Comparison of ENCODE assay signal across 20 cellular contexts in genomic region chr15:60009581-60010379, GRCh38. TPM values are rescaled to one million over a fixed set of nuclear protein-coding genes. Genes with fewer than 3 reads are reported as not detected.
A peak's percentile ranks its signal among the peaks of the same experiment; 100 is the strongest.
DNase-seq lines count a peak whose midpoint lies in the region; ATAC-seq, FAIRE-seq and TF ChIP-seq lines count a peak whose summit lies in the region.
"Had no signal": no experiment of that assay in that cellular context is flagged by ENCODE, and none has a peak within 500 bp of the region (broad histone marks: within the 10 kb centered on the region; RNA-seq: fewer than 3 reads in every experiment).

No MANE protein-coding gene starts in this region.

- peak overlapping the region in 3 of 4 experiments; percentile 14 to 51 (median 20); a peak in 4 of 8 replicates for H3K4me3 ChIP-seq in H1 (ENCODE audit: extremely low read depth in 1 of 4, insufficient read depth in 2 of 4, low read depth in 3 of 4, low read length in 4 of 4)

- H3K18ac ChIP-seq in H1 (ENCODE audit: extremely low read depth, low read length) = no peak overlapping the region; the same call in 1 of the 2 replicates

- H2BK20ac ChIP-seq in H1 (ENCODE audit: low read length) = no peak overlapping the region

- H3K79me1 ChIP-seq in H1 (ENCODE audit: low read depth, low read length) = no peaks in the 10 kb centered on the region

- H3K4me1 ChIP-seq in H1 (replicated peaks in 1 of 4; ENCODE audit: control insufficient read depth in 3 of 4, insufficient read depth in 4 of 4, low read length in 3 of 4) = peaks cover 9 to 39% (median 18%) of the 10 kb centered on the region in 4 experiments

- peaks cover 0 to 2% of the 10 kb centered on the region in 2 experiments for H4K20me1 ChIP-seq in H1 (replicated peaks in 1 of 2; ENCODE audit: control insufficient read depth in 1 of 2, insufficient read depth in 2 of 2, low read length in 2 of 2)

- H3K23ac ChIP-seq in H1 (ENCODE audit: insufficient read length) = no peak overlapping the region

- no peak overlapping the region for H3K14ac ChIP-seq in H1 (ENCODE audit: insufficient read length)

- no peak overlapping the region for H3K4ac ChIP-seq in H1 (replicated peaks; ENCODE audit: insufficient read length, low read depth, low read length)

- H2BK5ac ChIP-seq in H1 (ENCODE audit: low read depth, low read length) = no peak overlapping the region

- TF ChIP-seq EP300 in H1 (IDR thresholded peaks at IDR 0.05; ENCODE audit: borderline replicate concordance in 1 of 2, low read depth in 2 of 2, low read length in 2 of 2) = no peak

- H3K4me1 Mint-ChIP-seq in nephron progenitor cell (peaks cover 76% of the 10 kb centered on the region), type B pancreatic cell (ENCODE audit: unreplicated experiment) (peaks cover 12% of the 10 kb centered on the region)

- no peaks in the 10 kb centered on the region; a peak in 1 of 4 replicates for H3K9me3 ChIP-seq in H1 (ENCODE audit: insufficient read depth in 2 of 2, low read depth in 1 of 2, low read length in 1 of 2)

- peaks cover 0 to 4% (median 0%) of the 10 kb centered on the region in 4 experiments; a peak in 2 of 8 replicates for H3K36me3 ChIP-seq in H1 (ENCODE audit: control insufficient read depth in 2 of 4, insufficient read depth in 4 of 4, low read length in 3 of 4)

- TF ChIP-seq POLR2A in H1 (IDR thresholded peaks at IDR 0.05; ENCODE audit: control extremely low read depth in 1 of 2, low read depth in 2 of 2, low read length in 2 of 2) = no peak
- no peak for TF ChIP-seq POLR2A in GM12891 (IDR thresholded peaks at IDR 0.05; ENCODE audit: low read depth, low read length)

- peaks cover 13% of the 10 kb centered on the region; the same call in 1 of the 2 replicates for H3K23me2 ChIP-seq in H1 (ENCODE audit: low read depth, low read length)

- H3K79me2 ChIP-seq in H1 (ENCODE audit: control insufficient read depth in 1 of 2, insufficient read depth in 2 of 2, low read length in 2 of 2) = no peaks in the 10 kb centered on the region

- H3K56ac ChIP-seq in H1 (replicated peaks; ENCODE audit: insufficient read length, low read depth, low read length) = no peak overlapping the region

- no peaks in the 10 kb centered on the region for H3K36me3 Mint-ChIP-seq in nephron progenitor cell (ENCODE audit: low read depth)
- H3K36me3 Mint-ChIP-seq in type B pancreatic cell = no peaks in the 10 kb centered on the region

- peaks cover 9 to 15% (median 14%) of the 10 kb centered on the region in 4 experiments; a peak in 6 of 7 replicates for H3K27me3 ChIP-seq in H1 (replicated peaks in 1 of 4; ENCODE audit: control insufficient read depth in 3 of 4, extremely low read depth in 1 of 4, insufficient read depth in 3 of 4, low read length in 3 of 4)

- TF ChIP-seq CTCF in H1 (IDR thresholded peaks at IDR 0.05; ENCODE audit: control extremely low read depth in 1 of 3, insufficient read depth in 1 of 3, low read depth in 1 of 3, low read length in 3 of 3) = no peak
- TF ChIP-seq CTCF in nephron progenitor cell (IDR thresholded peaks at IDR 0.05) = no peak
- no peak for TF ChIP-seq CTCF in type B pancreatic cell (conservative IDR thresholded peaks at IDR 0.05)

- FAIRE-seq in H1 (lab: Jason Lieb, UNC) (no peak), GM12891 (lab: Jason Lieb, UNC) (no peak)
- FAIRE-seq: G401.6, HepG2 had no signal

- H3K4me2 ChIP-seq in H1 (ENCODE audit: insufficient read depth in 1 of 2, low read depth in 2 of 2, low read length in 2 of 2) = peak overlapping the region; percentile 63 to 64

- peak; percentile 11 for DNase-seq in NCI-H146 (lab: John Stamatoyannopoulos, UW)
- DNase-seq in NCI-H146 treated with DMSO at 0.1 percent for 48 hours (lab: John Stamatoyannopoulos, UW; ENCODE audit: unreplicated experiment) = no peak
- no peak for DNase-seq in H1 (ENCODE audit: low read depth in 1 of 2, low spot score in 2 of 2)
- no peak for DNase-seq in nephron progenitor cell
- no peak for DNase-seq in type B pancreatic cell (ENCODE audit: extremely low spot score, unreplicated experiment)
- DNase-seq in sciatic nerve (ENCODE audit: low spot score) = no peak
- DNase-seq in GM12891 (ENCODE audit: insufficient read length, low spot score) = no peak
- no peak for DNase-seq in kidney tubule cell (ENCODE audit: low spot score)
- DNase-seq: DND-41, HCEC 1CT, KBM-7, NCI-H187 treated with DMSO at 0.1 percent for 48 hours, NCI-H2227 treated with DMSO at 0.1 percent for 48 hours, RPMI8226, SIG-M5 had no signal

- no peak for TF ChIP-seq RAD21 in H1 (IDR thresholded peaks at IDR 0.05 in 1 of 2, conservative IDR thresholded peaks at IDR 0.05 in 1 of 2; ENCODE audit: low read depth in 2 of 2, low read length in 2 of 2)

- H2BK15ac ChIP-seq in H1 (ENCODE audit: low read length) = no peak overlapping the region

- POLR2A ChIA-PET in H1 (lab: Charles Lee; ENCODE audit: partially characterized antibody) = interaction anchor here (0.8 to 1.2 kb wide), 8 partner anchors 9 to 29 kb away, joined by 3 to 8 read pairs (median 4); no protein-coding TSS in a partner anchor

- no peak overlapping the region for H2BK12ac ChIP-seq in H1 (ENCODE audit: low read depth, low read length)

- H3K9me3 Mint-ChIP-seq in nephron progenitor cell (no peaks in the 10 kb centered on the region), type B pancreatic cell (no peaks in the 10 kb centered on the region)

- no peak overlapping the region for H4K91ac ChIP-seq in H1 (replicated peaks; ENCODE audit: insufficient read length, low read length)

- intact Hi-C loops in sciatic nerve (cut with DNase I) = no loop called here

- CTCF ChIA-PET in H1 (lab: Charles Lee; ENCODE audit: partially characterized antibody) = interaction anchor here (0.6 to 1.6 kb wide), 5 partner anchors 15 to 143 kb away, joined by 3 to 5 read pairs (median 3); no protein-coding TSS in a partner anchor

- H3K27ac ChIP-seq in H1 (ENCODE audit: low read depth, low read length) = no peak overlapping the region
- H3K27ac ChIP-seq: 22Rv1 had no signal

- H3K27me3 Mint-ChIP-seq in nephron progenitor cell (ENCODE audit: low read depth, poor library complexity) (peaks cover 34% of the 10 kb centered on the region), type B pancreatic cell (peaks cover 98% of the 10 kb centered on the region)

- no peak overlapping the region for H4K8ac ChIP-seq in H1 (ENCODE audit: extremely low read depth, insufficient read depth, low read length)

- no peak for ATAC-seq in sciatic nerve
- ATAC-seq: HepG2 had no signal

- H3K4me3 Mint-ChIP-seq in nephron progenitor cell (peak overlapping the region; percentile 67), type B pancreatic cell (peak overlapping the region; percentile 1)

- no peak overlapping the region for H2BK120ac ChIP-seq in H1 (replicated peaks; ENCODE audit: low read depth, low read length)

- H2AFZ ChIP-seq in H1 (ENCODE audit: low read length) = no peak overlapping the region

- no peak overlapping the region for H3K9ac ChIP-seq in H1 (replicated peaks in 1 of 4; ENCODE audit: extremely low read depth in 1 of 4, low read depth in 3 of 4, low read length in 3 of 4)

- WGBS in H1 (ENCODE audit: extremely low coverage in 1 of 2, insufficient coverage in 1 of 2, insufficient read length in 1 of 2, insufficient replicate concordance in 2 of 2, low coverage in 1 of 2, low lambda C conversion rate in 2 of 2, missing lambda C conversion rate in 1 of 2), 2 experiments = 3% methylated on average over 10 of the region's 10 CpGs; no CpG with 5 or more reads in 1 of the 2 experiments

- no peak overlapping the region for H2AK5ac ChIP-seq in H1 (ENCODE audit: low read depth, low read length)

- H3K27ac Mint-ChIP-seq in nephron progenitor cell (no peak overlapping the region), type B pancreatic cell (no peak overlapping the region)
- H3K27ac Mint-ChIP-seq: CD14-positive monocyte had no signal

- H4K5ac ChIP-seq in H1 (ENCODE audit: insufficient read length, low read depth, low read length) = no peak overlapping the region

TF ChIP-seq in GM12891, 5 proteins besides CTCF, POLR2A, EP300 and RAD21:
- no peak for TF ChIP-seq PAX5 (IDR thresholded peaks at IDR 0.05; ENCODE audit: insufficient read depth, low read length, severe bottlenecking)
- no peak for TF ChIP-seq POLR2AphosphoS5 (IDR thresholded peaks at IDR 0.05; ENCODE audit: low read depth, low read length)
- TF ChIP-seq POU2F2 (IDR thresholded peaks at IDR 0.05; ENCODE audit: low read depth, low read length) = no peak
- no peak for TF ChIP-seq TAF1 (IDR thresholded peaks at IDR 0.05; ENCODE audit: low read depth, low read length)
- TF ChIP-seq SPI1 (IDR thresholded peaks at IDR 0.05; ENCODE audit: low read depth, low read length) = no peak

RNA-seq across cellular contexts. Expression of gene FOXB1, which starts 5.7 kb away (rescaled TPM):
- 1.5 and 2.1 TPM in 2 replicates for total RNA-seq in H1 (2021; fragmentation: NEBNext Ultra II Directional; extraction: Animal tissue kit (Norgen Biotek cat#: 25700))
- polyA plus RNA-seq in H1 (2011; rRNA removed) = 0.92 and 2.7 TPM in 2 replicates
- 1.1 TPM for polyA plus RNA-seq in H1 (2011; cell fraction: cytosol; rRNA removed)
- polyA plus RNA-seq in H1 (2011; cell fraction: nucleus; rRNA removed) = 1.4 TPM
- 0.98 to 1.2 TPM (median 1.0 TPM) in 4 replicates for polyA plus RNA-seq in H1 (2012, experiment 1 of 2)
- 0.89 TPM for polyA plus RNA-seq in H1 (2012, experiment 2 of 2)
- 2.1 TPM for polyA plus RNA-seq in H1 (2013, experiment 1 of 2)
- 1.8 TPM for polyA plus RNA-seq in H1 (2013, experiment 2 of 2)
- polyA minus RNA-seq in H1 (2011; rRNA and poly(A)+ RNA removed) = 0.05 and 0.41 TPM in 2 replicates
- polyA minus RNA-seq in H1 (2011; cell fraction: cytosol; rRNA and poly(A)+ RNA removed) = 0.95 TPM
- polyA minus RNA-seq in H1 (2011; cell fraction: nucleus; rRNA and poly(A)+ RNA removed) = 1.6 TPM
- total RNA-seq in type B pancreatic cell (ENCODE audit: low replicate concordance) (0.60 TPM in 1 of 2 replicates, not detected in the other), sciatic nerve (not detected)
- 0.04 TPM for polyA plus RNA-seq in GM12891 (2012; ENCODE audit: low read depth, missing spikeins)
- total RNA-seq: HepG2 had no signal
- polyA plus RNA-seq: AG04450, CD14-positive monocyte, HepG2 had no signal
